In the genomic region with DNA sequence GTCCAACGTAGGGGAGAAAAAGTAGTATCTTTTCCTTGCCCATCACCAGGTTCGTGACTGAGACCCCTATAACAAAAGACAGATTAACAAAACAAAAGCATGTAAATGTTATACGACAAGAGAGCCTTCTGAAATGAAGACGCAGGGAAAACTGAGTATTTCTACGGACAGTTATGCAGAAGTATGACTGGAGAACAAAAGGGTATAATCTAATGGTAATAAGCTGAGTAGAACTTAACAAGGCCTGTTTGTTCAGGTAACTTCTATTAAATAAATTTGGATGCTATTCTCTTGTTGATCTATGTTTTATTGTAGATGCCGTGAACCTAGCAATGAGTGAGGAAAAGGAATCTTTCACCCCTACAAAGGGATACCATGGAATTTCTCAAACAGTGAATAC, we compare ENCODE assay signal across 21 cellular contexts.
"Had no signal": no experiment of that assay in that cellular context is flagged by ENCODE, and none has a peak within 500 bp of the region (broad histone marks: within the 10 kb centered on the region; RNA-seq: fewer than 3 reads in every experiment).

No MANE protein-coding gene starts in this region.

- DNase-seq: activated CD4-positive, alpha-beta memory T cell treated with anti-CD3 and anti-CD28 coated beads, Interleukin-2, amount 10 ng/mL, durations not matched to agents 7 days and 5 days; activated CD4-positive, alpha-beta T cell treated with anti-CD3 and anti-CD28 coated beads for 36 hours; activated CD4-positive, alpha-beta T cell treated with anti-CD3 and anti-CD28 coated beads, Interleukin-2, amount 50 U/mL, for 1 hour; activated gamma-delta T cell; activated naive CD4-positive, alpha-beta T cell treated with anti-CD3 and anti-CD28 coated beads for 36 hours; activated T-cell treated with anti-CD3 and anti-CD28 coated beads for 4 hours; activated T-cell treated with anti-CD3 and anti-CD28 coated beads, Interleukin-2, amount 50 U/mL, for 48 hours; amygdala; NCI-H1092; NCI-H1417; NCI-H1930; NCI-H2171 treated with DMSO at 0.1 percent for 48 hours; NCI-H526 treated with DMSO at 0.1 percent for 48 hours; SHP77 treated with DMSO at 0.1 percent for 48 hours; T-helper 17 cell; T1000 had no signal

- H3K27ac Mint-ChIP-seq: activated CD4-positive, alpha-beta memory T cell treated with anti-CD3 and anti-CD28 coated beads, Interleukin-2, amount 10 ng/mL, durations not matched to agents 7 days and 5 days; activated CD4-positive, alpha-beta T cell treated with anti-CD3 and anti-CD28 coated beads for 36 hours; activated naive CD4-positive, alpha-beta T cell treated with anti-CD3 and anti-CD28 coated beads for 36 hours; activated naive CD8-positive, alpha-beta T cell; activated T-helper 17 cell treated with anti-CD3 and anti-CD28 coated beads, Interleukin-2, amount 50 U/mL, for 72 hours; brain; T-helper 17 cell had no signal

- H3K4me1 Mint-ChIP-seq: brain; central memory CD8-positive, alpha-beta T cell had no signal

- ATAC-seq: activated CD4-positive, alpha-beta T cell treated with anti-CD3 and anti-CD28 coated beads for 36 hours; activated T-helper 17 cell treated with anti-CD3 and anti-CD28 coated beads, Interleukin-2, amount 50 U/mL, for 72 hours; T-helper 17 cell had no signal

- H3K4me3 Mint-ChIP-seq: activated CD4-positive, alpha-beta memory T cell treated with anti-CD3 and anti-CD28 coated beads, Interleukin-2, amount 10 ng/mL, durations not matched to agents 7 days and 5 days; activated CD4-positive, alpha-beta T cell treated with anti-CD3 and anti-CD28 coated beads for 36 hours; activated naive CD4-positive, alpha-beta T cell treated with anti-CD3 and anti-CD28 coated beads for 36 hours; activated naive CD8-positive, alpha-beta T cell; activated T-helper 17 cell treated with anti-CD3 and anti-CD28 coated beads, Interleukin-2, amount 50 U/mL, for 72 hours; brain; central memory CD8-positive, alpha-beta T cell; T-helper 17 cell had no signal

- H3K9me3 Mint-ChIP-seq: activated CD4-positive, alpha-beta memory T cell treated with anti-CD3 and anti-CD28 coated beads, Interleukin-2, amount 10 ng/mL, durations not matched to agents 7 days and 5 days; activated naive CD4-positive, alpha-beta T cell treated with anti-CD3 and anti-CD28 coated beads for 36 hours; activated T-helper 17 cell treated with anti-CD3 and anti-CD28 coated beads, Interleukin-2, amount 50 U/mL, for 72 hours; brain; central memory CD8-positive, alpha-beta T cell had no signal

- H3K36me3 Mint-ChIP-seq: activated naive CD8-positive, alpha-beta T cell; brain had no signal

- H3K27ac ChIP-seq: VCaP had no signal

- H3K27me3 Mint-ChIP-seq: activated naive CD8-positive, alpha-beta T cell had no signal
